Comparison of ENCODE assay signal across 1 cellular context in genomic region chr10:22646291-22646926, GRCh38.
TF ChIP-seq lines count a peak whose summit lies in the region.

No MANE protein-coding gene starts in this region.

TF ChIP-seq in SK-N-SH treated with all-trans-retinoic acid at 6 μM for 48 hours, 23 proteins besides CTCF, POLR2A, EP300 and RAD21 (continued from another document):
- TF ChIP-seq PATZ1 (CRISPR knock-in tag; IDR thresholded peaks at IDR 0.05; ENCODE audit: borderline replicate concordance), result no peak
